8 cellular contexts compared by ENCODE assay signal in genomic region chr13:41960700-41961697, GRCh38. TPM values are rescaled to one million over a fixed set of nuclear protein-coding genes. Genes with fewer than 3 reads are reported as not detected.
A peak's percentile ranks its signal among the peaks of the same experiment; 100 is the strongest.
DNase-seq lines count a peak whose midpoint lies in the region; ATAC-seq and TF ChIP-seq lines count a peak whose summit lies in the region.

Gene VWA8 (minus strand): TSS chr13:41961109. CDS start chr13:41961015, 94 bp downstream.

- no peaks in the 10 kb centered on the region for H3K27me3 ChIP-seq in CD4-positive, alpha-beta memory T cell (ENCODE audit: insufficient read depth, low read length)
- H3K27me3 ChIP-seq in OCI-LY1 (ENCODE audit: insufficient read depth, low read length): no peaks in the 10 kb centered on the region

- H3K9ac ChIP-seq in OCI-LY1 (ENCODE audit: low read length): peak within 1 kb of the TSS; percentile 88

- H3K4me3 Mint-ChIP-seq in CD4-positive, alpha-beta memory T cell: peak within 1 kb of the TSS; percentile 92 to 97 (median 94)

- no peaks in the 10 kb centered on the region for H3F3A ChIP-seq in OCI-LY1 (ENCODE audit: insufficient read depth, low read length)

- H3K27ac ChIP-seq in CD4-positive, alpha-beta memory T cell (ENCODE audit: low read depth, low read length): peak within 1 kb of the TSS; percentile 75
- H3K27ac ChIP-seq in OCI-LY1 (ENCODE audit: low read depth, low read length, poor library complexity, severe bottlenecking): peak within 1 kb of the TSS; percentile 14

- peak within 1 kb of the TSS; percentile 93 for H2AFZ ChIP-seq in OCI-LY1 (ENCODE audit: low read length)

- peak; percentile 92 for ATAC-seq in GM19397 (IDR thresholded peaks at IDR 0.05; ENCODE audit: unreplicated experiment)
- peak; percentile 73 for ATAC-seq in HG03565 (IDR thresholded peaks at IDR 0.05; ENCODE audit: unreplicated experiment)

- H3K9me3 Mint-ChIP-seq in CD4-positive, alpha-beta memory T cell: peaks cover 0 to 2% (median 0%) of the 10 kb centered on the region in 8 donors

- no peaks in the 10 kb centered on the region for H3K9me2 ChIP-seq in OCI-LY1 (ENCODE audit: low read depth, low read length)

- intact Hi-C loops in CD4-positive, alpha-beta memory T cell (cut with micrococcal nuclease): loop anchor here (1.0 to 10.0 kb wide), 7 partner anchors 10 to 1031 kb away; partner anchors contain the start of genes AKAP11, EPSTI1, KBTBD6 and MTRF1

- H3K36me3 ChIP-seq in CD4-positive, alpha-beta memory T cell (ENCODE audit: insufficient read depth, low read length): no peaks in the 10 kb centered on the region
- H3K36me3 ChIP-seq in OCI-LY1 (ENCODE audit: insufficient read depth, low read length): 0 out of 2 replicates have a peak, but pooled peaks cover 3% of the 10 kb centered on the region

- peaks cover 44% of the 10 kb centered on the region for H3K79me2 ChIP-seq in OCI-LY1 (ENCODE audit: insufficient read depth, low read length)

- H3K27ac Mint-ChIP-seq in CD4-positive, alpha-beta memory T cell: peak within 1 kb of the TSS; percentile 87 to 98 (median 97)

- peaks cover 3 to 4% of the 10 kb centered on the region in 2 donors for H3K36me3 Mint-ChIP-seq in CD4-positive, alpha-beta memory T cell

- peaks cover 25 to 50% (median 37%) of the 10 kb centered on the region in 4 donors for H3K4me1 Mint-ChIP-seq in CD4-positive, alpha-beta memory T cell

- H4K20me1 ChIP-seq in OCI-LY1 (ENCODE audit: insufficient read depth, low read length): no peaks in the 10 kb centered on the region

- no peaks in the 10 kb centered on the region for H3K9me3 ChIP-seq in CD4-positive, alpha-beta memory T cell (ENCODE audit: control insufficient read depth in 1 of 2, low read length in 2 of 2)
- no peaks in the 10 kb centered on the region for H3K9me3 ChIP-seq in OCI-LY1 (ENCODE audit: low read length)

- TF ChIP-seq CTCF in OCI-LY1 (IDR thresholded peaks at IDR 0.05; ENCODE audit: low read length): no peak
- no peak for TF ChIP-seq CTCF in epithelial cell of esophagus (IDR thresholded peaks at IDR 0.05; ENCODE audit: insufficient read depth, low read depth, low read length, missing control alignments)

- peak within 1 kb of the TSS; percentile 55 to 64 for H3K4me3 ChIP-seq in CD4-positive, alpha-beta memory T cell (ENCODE audit: low read length in 2 of 2)
- H3K4me3 ChIP-seq in OCI-LY1 (ENCODE audit: low read depth, low read length, poor library complexity, severe bottlenecking): peak within 1 kb of the TSS; percentile 78
- peak within 1 kb of the TSS; percentile 78 for H3K4me3 ChIP-seq in epithelial cell of esophagus (ENCODE audit: low read length)

- DNase-seq in CD4-positive, alpha-beta memory T cell: peak; percentile 81 to 84 (median 84)
- peak; percentile 94 for DNase-seq in activated CD8-positive, alpha-beta memory T cell treated with anti-CD3 and anti-CD28 coated beads, Interleukin-2, amount 50 U/mL, for 48 hours
- peak; percentile 85 for DNase-seq in epithelial cell of esophagus (ENCODE audit: low read depth)
- DNase-seq in middle frontal gyrus (ENCODE audit: extremely low spot score, low spot score): peak; percentile 13
- peak; percentile 78 to 81 for DNase-seq in stimulated activated CD8-positive, alpha-beta memory T cell treated with anti-CD3 and anti-CD28 coated beads, Interleukin-2, amount 100 ng/mL, for 48 hours (ENCODE audit: low read depth in 2 of 2)

- POLR2A ChIA-PET in CD4-positive, alpha-beta memory T cell (lab: Charles Lee; ENCODE audit: partially characterized antibody): interaction anchor here (0.6 to 3.1 kb wide), 12 partner anchors 8 to 900 kb away, joined by 3 to 14 read pairs (median 4); partner anchors contain the start of genes AKAP11, DGKH, MTRF1 and WBP4

- no peaks in the 10 kb centered on the region for H3K27me3 Mint-ChIP-seq in CD4-positive, alpha-beta memory T cell

- H3K4me1 ChIP-seq in CD4-positive, alpha-beta memory T cell (ENCODE audit: insufficient read depth, low read length): peaks cover 36% of the 10 kb centered on the region
- H3K4me1 ChIP-seq in OCI-LY1 (ENCODE audit: insufficient read depth, low read length, severe bottlenecking): peaks cover 32% of the 10 kb centered on the region

- CTCF ChIA-PET in CD4-positive, alpha-beta memory T cell (lab: Charles Lee; ENCODE audit: partially characterized antibody): interaction anchor here (1.3 to 1.6 kb wide), 2 partner anchors 11 to 81 kb away, joined by 3 to 4 read pairs; no protein-coding TSS in a partner anchor

- peak within 1 kb of the TSS; percentile 93 for H3K4me2 ChIP-seq in OCI-LY1 (ENCODE audit: low read length)

RNA-seq across cellular contexts. Expression of gene VWA8, which starts in this region (rescaled TPM):
- total RNA-seq in CD4-positive, alpha-beta memory T cell: 10 to 100 TPM; 20.2 to 23.3 TPM
- 1 to 10 TPM; 3.2 to 6.8 TPM for polyA plus RNA-seq in CD4-positive, alpha-beta memory T cell

Comparison
In these comparisons a context has a peak if more than half of its experiments do, and no peak if none do; other contexts are left out.
1. Peak in every context shown above with its lines: DNase-seq, ATAC-seq, H3K4me3 ChIP-seq and H3K27ac ChIP-seq.
2. DNase-seq: peak in every context shown above with its lines; median percentile 94 in activated CD8-positive, alpha-beta memory T cell treated with anti-CD3 and anti-CD28 coated beads, Interleukin-2, amount 50 U/mL, for 48 hours; 85 in epithelial cell of esophagus; 84 in CD4-positive, alpha-beta memory T cell; 80 in stimulated activated CD8-positive, alpha-beta memory T cell treated with anti-CD3 and anti-CD28 coated beads, Interleukin-2, amount 100 ng/mL, for 48 hours; 13 in middle frontal gyrus.